1 cellular context compared by ENCODE assay signal in genomic region chr1:21865943-21866628, GRCh38.
TF ChIP-seq lines count a peak whose summit lies in the region.

No MANE protein-coding gene starts in this region.

TF ChIP-seq in SK-N-SH, 30 proteins besides CTCF, POLR2A, EP300 and RAD21 (continued from another document):
- TF ChIP-seq NRF1 (IDR thresholded peaks at IDR 0.05; ENCODE audit: low read depth, low read length) (no peak), PBX3 (IDR thresholded peaks at IDR 0.05) (no peak), USF2 (IDR thresholded peaks at IDR 0.05; ENCODE audit: borderline replicate concordance, low read depth, low read length) (no peak), CHD2 (IDR thresholded peaks at IDR 0.05; ENCODE audit: low read length, partially characterized antibody) (no peak), GATA2 (CRISPR knock-in tag; IDR thresholded peaks at IDR 0.05) (no peak), USF1 (IDR thresholded peaks at IDR 0.05; ENCODE audit: borderline replicate concordance, low read depth) (no peak), FOSL2 (IDR thresholded peaks at IDR 0.05; ENCODE audit: borderline replicate concordance, low read depth) (no peak)
TF ChIP-seq in SK-N-SH: peak in this region for 0.
